Comparison of ENCODE assay signal across 1 cellular context in the genomic region with DNA sequence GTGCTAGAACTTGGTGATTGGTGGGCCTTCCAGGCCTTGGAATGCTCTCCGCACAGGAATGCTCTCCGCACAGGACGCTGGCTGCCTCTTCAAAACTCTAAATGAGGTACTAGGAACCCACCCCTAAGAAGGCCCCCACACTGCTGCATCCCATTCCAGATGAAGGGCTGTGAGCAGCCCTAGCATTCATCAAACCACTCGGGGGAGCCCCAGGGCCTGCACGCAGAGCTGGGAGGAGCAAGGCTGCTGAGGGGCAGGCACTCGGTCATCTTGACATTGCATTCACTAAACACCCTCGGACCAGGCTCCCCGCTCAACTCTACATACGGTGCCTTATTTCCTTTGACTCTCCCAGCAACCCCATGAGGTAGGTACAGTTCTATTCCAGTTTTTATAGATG.
TF ChIP-seq lines count a peak whose summit lies in the region.

No MANE protein-coding gene starts in this region.

TF ChIP-seq in GM23338, 12 proteins besides CTCF, POLR2A, EP300 and RAD21 (continued from another document):
- TF ChIP-seq REST (IDR thresholded peaks at IDR 0.05; ENCODE audit: unreplicated experiment) (no peak), POLR2AphosphoS5 (IDR thresholded peaks at IDR 0.05; ENCODE audit: low read depth) (no peak), ZNF114 (CRISPR knock-in tag; IDR thresholded peaks at IDR 0.05) (no peak), EZH2 (IDR thresholded peaks at IDR 0.05; ENCODE audit: low read depth, unreplicated experiment) (no peak), JUNB (IDR thresholded peaks at IDR 0.05; ENCODE audit: unreplicated experiment) (no peak)
- TF ChIP-seq, protein P1, sequence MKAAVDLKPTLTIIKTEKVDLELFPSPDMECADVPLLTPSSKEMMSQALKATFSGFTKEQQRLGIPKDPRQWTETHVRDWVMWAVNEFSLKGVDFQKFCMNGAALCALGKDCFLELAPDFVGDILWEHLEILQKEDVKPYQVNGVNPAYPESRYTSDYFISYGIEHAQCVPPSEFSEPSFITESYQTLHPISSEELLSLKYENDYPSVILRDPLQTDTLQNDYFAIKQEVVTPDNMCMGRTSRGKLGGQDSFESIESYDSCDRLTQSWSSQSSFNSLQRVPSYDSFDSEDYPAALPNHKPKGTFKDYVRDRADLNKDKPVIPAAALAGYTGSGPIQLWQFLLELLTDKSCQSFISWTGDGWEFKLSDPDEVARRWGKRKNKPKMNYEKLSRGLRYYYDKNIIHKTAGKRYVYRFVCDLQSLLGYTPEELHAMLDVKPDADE (IDR thresholded peaks at IDR 0.05): no peak
